Comparison of ENCODE assay signal across 25 cellular contexts in genomic region chr7:157379493-157379892, GRCh38.
"Had no signal": no experiment of that assay in that cellular context is flagged by ENCODE, and none has a peak within 500 bp of the region (broad histone marks: within the 10 kb centered on the region; RNA-seq: fewer than 3 reads in every experiment).

No MANE protein-coding gene starts in this region.

- H3K27me3 Mint-ChIP-seq: activated B cell treated with CpG ODN at 0.5 μM for 24 hours; activated CD4-positive, alpha-beta T cell treated with anti-CD3 and anti-CD28 coated beads for 36 hours; activated naive CD8-positive, alpha-beta T cell; effector memory CD8-positive, alpha-beta T cell; naive thymus-derived CD8-positive, alpha-beta T cell had no signal

- H3K27ac ChIP-seq: adrenal gland, ascending aorta, brain microvascular endothelial cell, left lung, ovary, prostate gland, uterus had no signal

- H3K4me3 ChIP-seq: adrenal gland, ascending aorta, gastrocnemius medialis, left lung, lung, ovary, prostate gland, right atrium auricular region, uterus had no signal

- H3K27me3 ChIP-seq: adrenal gland, ascending aorta, brain microvascular endothelial cell, gastrocnemius medialis, left lung, ovary, right atrium auricular region, uterus had no signal

- H3K9me3 Mint-ChIP-seq: activated B cell treated with CpG ODN at 0.5 μM for 24 hours; effector memory CD8-positive, alpha-beta T cell; naive thymus-derived CD8-positive, alpha-beta T cell had no signal

- H3K36me3 ChIP-seq: ovary, prostate gland, uterus had no signal

- DNase-seq: activated B cell treated with CpG ODN at 0.5 μM for 24 hours; activated CD4-positive, alpha-beta T cell treated with anti-CD3 and anti-CD28 coated beads for 36 hours; activated CD4-positive, alpha-beta T cell treated with anti-CD3 and anti-CD28 coated beads, Interleukin-2, amount 50 U/mL, for 4 hours; activated naive CD4-positive, alpha-beta T cell; brain microvascular endothelial cell; central memory CD4-positive, alpha-beta T cell; effector memory CD8-positive, alpha-beta T cell; gastrocnemius medialis; hippocampal formation; kidney glomerular epithelial cell; left lung; naive thymus-derived CD8-positive, alpha-beta T cell; ovary; stimulated activated CD4-positive, alpha-beta T cell treated with anti-CD3 and anti-CD28 coated beads, Interleukin-12 subunit alpha, Interleukin-12 subunit beta, amount 100 ng/mL, for 4 hours; stimulated activated CD4-positive, alpha-beta T cell treated with anti-CD3 and anti-CD28 coated beads, Interleukin-1b, Interleukin-23, amount 100 ng/mL, for 48 hours; T1000; trophoblast cell; uterus had no signal

- H3K4me3 Mint-ChIP-seq: activated B cell treated with CpG ODN at 0.5 μM for 24 hours; activated CD4-positive, alpha-beta T cell treated with anti-CD3 and anti-CD28 coated beads for 36 hours; activated naive CD8-positive, alpha-beta T cell had no signal

- H3K27ac Mint-ChIP-seq: activated B cell treated with CpG ODN at 0.5 μM for 24 hours; activated CD4-positive, alpha-beta T cell treated with anti-CD3 and anti-CD28 coated beads for 36 hours had no signal

- ATAC-seq: activated CD4-positive, alpha-beta T cell treated with anti-CD3 and anti-CD28 coated beads for 36 hours; effector memory CD8-positive, alpha-beta T cell; esophagus mucosa; gastrocnemius medialis; left lung; naive thymus-derived CD8-positive, alpha-beta T cell had no signal

- H3K4me1 ChIP-seq: adrenal gland, prostate gland, uterus had no signal

- H3K9me3 ChIP-seq: adrenal gland, ascending aorta, gastrocnemius medialis, left lung, ovary, prostate gland, right atrium auricular region, uterus had no signal
